In genomic region chr7:12569673-12570072, GRCh38 we compare ENCODE assay signal across 10 cellular contexts. TPM values are rescaled to one million over a fixed set of nuclear protein-coding genes. Genes with fewer than 3 reads are reported as not detected.
DNase-seq lines count a peak whose midpoint lies in the region; ATAC-seq and TF ChIP-seq lines count a peak whose summit lies in the region.
"Had no signal": no experiment of that assay in that cellular context is flagged by ENCODE, and none has a peak within 500 bp of the region (broad histone marks: within the 10 kb centered on the region; RNA-seq: fewer than 3 reads in every experiment).

No MANE protein-coding gene starts in this region.

- H3K4me1 ChIP-seq in CD4-positive, alpha-beta memory T cell (ENCODE audit: insufficient read depth, low read length), result peaks cover 10% of the 10 kb centered on the region
- peaks cover 4 to 38% (median 12%) of the 10 kb centered on the region in 3 donors for H3K4me1 ChIP-seq in esophagus squamous epithelium

- TF ChIP-seq CTCF in esophagus squamous epithelium (IDR thresholded peaks at IDR 0.05), result no peak

- peaks cover 0 to 4% (median 0%) of the 10 kb centered on the region in 8 donors for H3K9me3 Mint-ChIP-seq in CD4-positive, alpha-beta memory T cell

- no peaks in the 10 kb centered on the region for H3K9me3 ChIP-seq in CD4-positive, alpha-beta memory T cell (ENCODE audit: control insufficient read depth in 1 of 2, low read length in 2 of 2)
- H3K9me3 ChIP-seq in esophagus squamous epithelium, result no peaks in the 10 kb centered on the region

- H3K27me3 Mint-ChIP-seq in CD4-positive, alpha-beta memory T cell, result peaks cover 27 to 28% of the 10 kb centered on the region in 2 donors

- H3K4me3 Mint-ChIP-seq in CD4-positive, alpha-beta memory T cell, result peak overlapping the region in 6 of 8 donors; percentile 88 to 93 (median 90)

- H3K27me3 ChIP-seq in CD4-positive, alpha-beta memory T cell (ENCODE audit: insufficient read depth, low read length), result no peaks in the 10 kb centered on the region
- peaks cover 0 to 29% (median 0%) of the 10 kb centered on the region in 4 donors for H3K27me3 ChIP-seq in esophagus squamous epithelium

- CTCF ChIA-PET in CD4-positive, alpha-beta memory T cell (lab: Charles Lee; ENCODE audit: partially characterized antibody), result no interaction called here

- peak; percentile 46 for ATAC-seq in GM21390 (IDR thresholded peaks at IDR 0.05; ENCODE audit: unreplicated experiment)
- no peak for ATAC-seq in Right ventricle myocardium inferior

- no peak overlapping the region for H3K27ac Mint-ChIP-seq in CD4-positive, alpha-beta memory T cell

- POLR2A ChIA-PET in CD4-positive, alpha-beta memory T cell (lab: Charles Lee; ENCODE audit: partially characterized antibody), result no interaction called here

- H3K36me3 Mint-ChIP-seq in CD4-positive, alpha-beta memory T cell, result no peaks in the 10 kb centered on the region

- no peaks in the 10 kb centered on the region for H3K36me3 ChIP-seq in CD4-positive, alpha-beta memory T cell (ENCODE audit: insufficient read depth, low read length)
- no peaks in the 10 kb centered on the region for H3K36me3 ChIP-seq in esophagus squamous epithelium

- WGBS in esophagus squamous epithelium, 2 donors, result 16 to 18% methylated on average over 5 of the region's 5 CpGs

- DNase-seq in CD4-positive, alpha-beta memory T cell, result no peak
- DNase-seq in NCI-H1105 (lab: John Stamatoyannopoulos, UW) (peak; percentile 16), esophagus squamous epithelium (lab: John Stamatoyannopoulos, UW) (no peak), SHP77 treated with DMSO at 0.1 percent for 48 hours (lab: John Stamatoyannopoulos, UW) (no peak), SHP77 (lab: John Stamatoyannopoulos, UW) (no peak), Right ventricle myocardium inferior (ENCODE audit: missing footprints) (no peak)
- no peak for DNase-seq in activated CD4-positive, alpha-beta T cell treated with anti-CD3 and anti-CD28 coated beads for 1 hour
- DNase-seq: activated CD4-positive, alpha-beta T cell treated with anti-CD3 and anti-CD28 coated beads, Interleukin-2, amount 50 U/mL, for 4 hours; effector CD8-positive, alpha-beta T cell had no signal

- no peak for TF ChIP-seq POLR2A in esophagus squamous epithelium (IDR thresholded peaks at IDR 0.05)

- intact Hi-C loops in CD4-positive, alpha-beta memory T cell (cut with micrococcal nuclease), result no loop called here
- intact Hi-C loops in esophagus squamous epithelium (cut with DNase I) (no loop called here), Right ventricle myocardium inferior (cut with DNase I) (no loop called here)

- peaks cover 8 to 18% (median 15%) of the 10 kb centered on the region in 4 donors for H3K4me1 Mint-ChIP-seq in CD4-positive, alpha-beta memory T cell

- no peak overlapping the region for H3K27ac ChIP-seq in CD4-positive, alpha-beta memory T cell (ENCODE audit: low read depth, low read length)
- H3K27ac ChIP-seq in esophagus squamous epithelium, result peak overlapping the region in 2 of 4 donors; percentile 74 to 78

- H3K4me3 ChIP-seq in CD4-positive, alpha-beta memory T cell (ENCODE audit: low read length in 2 of 2), result no peak overlapping the region
- peak overlapping the region in 3 of 4 donors; percentile 55 to 69 (median 56) for H3K4me3 ChIP-seq in esophagus squamous epithelium

RNA-seq across cellular contexts. Expression of gene SCIN, which starts 0.8 kb away (rescaled TPM):
- total RNA-seq in CD4-positive, alpha-beta memory T cell, result under 1 TPM; 0.20 to 0.25 TPM
- under 1 TPM in 1 of 2 donors, not detected in 1; 0.07 TPM for polyA plus RNA-seq in CD4-positive, alpha-beta memory T cell
- total RNA-seq in esophagus squamous epithelium, result 10 to 100 TPM in 3 of 4 donors, 1 to 10 TPM in 1; 3.4 to 38.4 (median 25.9) TPM
- 0.08 TPM for total RNA-seq in Right ventricle myocardium inferior

Comparison
In these comparisons a context has a peak if more than half of its experiments do, and no peak if none do; other contexts are left out.
1. H3K4me3 ChIP-seq: peak in esophagus squamous epithelium (3 of 4); none in CD4-positive, alpha-beta memory T cell (0 of 2).